Comparison of ENCODE assay signal across 8 cellular contexts in the genomic region with DNA sequence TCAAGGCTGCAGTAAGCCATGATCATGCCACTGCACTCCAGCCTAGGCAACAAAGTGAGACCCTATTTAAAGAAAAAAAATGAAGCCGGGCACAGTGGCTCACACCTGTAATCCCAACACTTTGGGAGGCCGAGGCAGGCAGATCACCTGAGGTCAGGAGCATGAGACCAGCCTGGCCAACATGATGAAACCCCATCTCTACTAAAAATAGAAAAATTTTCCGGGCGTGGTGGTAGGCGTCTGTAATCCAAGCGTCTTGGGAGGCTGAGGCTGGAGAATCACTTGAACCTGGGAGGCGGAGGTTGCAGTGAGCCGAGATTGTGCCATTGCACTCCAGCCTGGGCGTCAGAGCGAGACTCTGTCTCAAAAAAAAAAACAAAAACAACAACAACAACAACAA. TPM values are rescaled to one million over a fixed set of nuclear protein-coding genes. Genes with fewer than 3 reads are reported as not detected.
"Had no signal": no experiment of that assay in that cellular context is flagged by ENCODE, and none has a peak within 500 bp of the region (broad histone marks: within the 10 kb centered on the region; RNA-seq: fewer than 3 reads in every experiment).

No MANE protein-coding gene starts in this region.

RNA-seq across cellular contexts. Expression of gene DCDC2B, which starts 43.3 kb away (rescaled TPM):
- total RNA-seq: activated B cell treated with CpG ODN at 0.5 μM for 24 hours; activated CD4-positive, alpha-beta memory T cell treated with anti-CD3 and anti-CD28 coated beads for 36 hours; activated CD4-positive, alpha-beta T cell treated with anti-CD3 and anti-CD28 coated beads for 36 hours; activated CD8-positive, alpha-beta T cell treated with anti-CD3 and anti-CD28 coated beads for 36 hours; activated CD8-positive, alpha-beta T cell treated with anti-CD3 and anti-CD28 coated beads, Interleukin-2, amount 10 ng/mL, durations not matched to agents 7 days and 5 days; T-helper 17 cell; T-helper 2 cell treated with Interferon-gamma antibody and Interleukin-4, amounts not matched to agents 100 ng/mL and 5 ng/mL, for 36 hours; WTC11 had no signal
